Comparison of ENCODE assay signal across 21 cellular contexts in the genomic region with DNA sequence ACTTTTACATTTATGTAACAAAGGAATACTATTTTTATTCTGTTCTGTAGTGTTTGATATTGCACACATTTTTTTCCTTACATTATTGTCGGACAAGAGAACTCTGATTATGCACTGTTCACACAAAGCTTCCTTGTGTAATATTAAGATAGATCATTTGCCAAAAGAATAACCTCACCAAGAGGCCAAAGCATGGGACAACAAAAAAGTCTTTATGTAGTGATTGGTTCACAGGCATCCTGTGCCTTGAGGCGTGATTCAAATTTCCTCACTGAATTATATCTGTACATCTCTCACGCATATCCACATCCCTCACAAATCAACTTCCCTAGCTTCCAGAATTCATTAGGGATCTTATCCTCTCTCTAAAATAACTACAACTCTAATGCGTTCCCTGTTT.
"Had no signal": no experiment of that assay in that cellular context is flagged by ENCODE, and none has a peak within 500 bp of the region (broad histone marks: within the 10 kb centered on the region; RNA-seq: fewer than 3 reads in every experiment).

No MANE protein-coding gene starts in this region.

- DNase-seq: activated CD4-positive, alpha-beta T cell treated with anti-CD3 and anti-CD28 coated beads, Interleukin-2, amount 50 U/mL, for 4 hours; activated effector memory CD4-positive, alpha-beta T cell treated with anti-CD3 and anti-CD28 coated beads, Interleukin-2, amount 50 U/mL, for 16 hours; activated T-cell treated with anti-CD3 and anti-CD28 coated beads, Interleukin-2, amount 50 U/mL, for 72 hours; adrenal gland; cerebellar nuclear complex; dermis blood vessel endothelial cell; effector memory CD8-positive, alpha-beta T cell; kidney glomerular epithelial cell; posterior cingulate gyrus; retina; stimulated activated CD4-positive, alpha-beta T cell treated with anti-CD3 and anti-CD28 coated beads, Interleukin-1b, Interleukin-23, amount 100 ng/mL, for 48 hours; stimulated activated CD8-positive, alpha-beta memory T cell treated with anti-CD3 and anti-CD28 coated beads, Interleukin-4, amount 100 ng/mL, for 48 hours; stimulated activated naive CD4-positive, alpha-beta T cell; tibial artery; uterus had no signal

- H3K27ac Mint-ChIP-seq: activated naive CD4-positive, alpha-beta T cell treated with anti-CD3 and anti-CD28 coated beads, Interleukin-2, amount 50 U/mL, for 24 hours; activated T-cell treated with anti-CD3 and anti-CD28 coated beads, Interleukin-2, amount 50 U/mL, for 72 hours; effector memory CD8-positive, alpha-beta T cell; natural killer cell treated with Interleukin-12 subunit alpha and Interleukin-12 subunit beta and Interleukin-15 and Interleukin-18, amount 100 ng/mL, for 72 hours; T-helper 2 cell treated with Interferon-gamma antibody and Interleukin-4, amounts not matched to agents 5 μg/mL and 100 μg/mL, for 36 hours had no signal

- H3K36me3 ChIP-seq: adrenal gland, breast epithelium, tibial artery, uterus had no signal

- H3K27me3 ChIP-seq: adrenal gland, breast epithelium, foreskin keratinocyte, tibial artery, uterus had no signal

- H3K4me1 ChIP-seq: adrenal gland, breast epithelium, foreskin keratinocyte, tibial artery, uterus had no signal

- H3K27me3 Mint-ChIP-seq: activated naive CD4-positive, alpha-beta T cell treated with anti-CD3 and anti-CD28 coated beads, Interleukin-2, amount 50 U/mL, for 24 hours; effector memory CD8-positive, alpha-beta T cell; natural killer cell treated with Interleukin-12 subunit alpha and Interleukin-12 subunit beta and Interleukin-15 and Interleukin-18, amount 100 ng/mL, for 72 hours had no signal

- H3K4me3 ChIP-seq: adrenal gland, breast epithelium, tibial artery, uterus had no signal

- H3K27ac ChIP-seq: adrenal gland, breast epithelium, epithelial cell of prostate, foreskin keratinocyte, tibial artery, uterus had no signal

- H3K9me3 ChIP-seq: adrenal gland, breast epithelium, tibial artery, uterus had no signal

- H3K9me3 Mint-ChIP-seq: activated naive CD4-positive, alpha-beta T cell treated with anti-CD3 and anti-CD28 coated beads, Interleukin-2, amount 50 U/mL, for 24 hours; activated T-cell treated with anti-CD3 and anti-CD28 coated beads, Interleukin-2, amount 50 U/mL, for 72 hours; T-helper 2 cell treated with Interferon-gamma antibody and Interleukin-4, amounts not matched to agents 5 μg/mL and 100 μg/mL, for 36 hours had no signal

- H3K36me3 Mint-ChIP-seq: activated naive CD4-positive, alpha-beta T cell treated with anti-CD3 and anti-CD28 coated beads, Interleukin-2, amount 50 U/mL, for 24 hours; natural killer cell treated with Interleukin-12 subunit alpha and Interleukin-12 subunit beta and Interleukin-15 and Interleukin-18, amount 100 ng/mL, for 72 hours had no signal

- H3K4me1 Mint-ChIP-seq: activated naive CD4-positive, alpha-beta T cell treated with anti-CD3 and anti-CD28 coated beads, Interleukin-2, amount 50 U/mL, for 24 hours had no signal

- H3K4me3 Mint-ChIP-seq: activated naive CD4-positive, alpha-beta T cell treated with anti-CD3 and anti-CD28 coated beads, Interleukin-2, amount 50 U/mL, for 24 hours; activated T-cell treated with anti-CD3 and anti-CD28 coated beads, Interleukin-2, amount 50 U/mL, for 72 hours; effector memory CD8-positive, alpha-beta T cell; natural killer cell treated with Interleukin-12 subunit alpha and Interleukin-12 subunit beta and Interleukin-15 and Interleukin-18, amount 100 ng/mL, for 72 hours; T-helper 2 cell treated with Interferon-gamma antibody and Interleukin-4, amounts not matched to agents 5 μg/mL and 100 μg/mL, for 36 hours had no signal

- ATAC-seq: activated T-cell treated with anti-CD3 and anti-CD28 coated beads, Interleukin-2, amount 50 U/mL, for 72 hours; effector memory CD8-positive, alpha-beta T cell; foreskin keratinocyte; natural killer cell treated with Interleukin-12 subunit alpha and Interleukin-12 subunit beta and Interleukin-15 and Interleukin-18, amount 100 ng/mL, for 72 hours had no signal
